In the genomic region with DNA sequence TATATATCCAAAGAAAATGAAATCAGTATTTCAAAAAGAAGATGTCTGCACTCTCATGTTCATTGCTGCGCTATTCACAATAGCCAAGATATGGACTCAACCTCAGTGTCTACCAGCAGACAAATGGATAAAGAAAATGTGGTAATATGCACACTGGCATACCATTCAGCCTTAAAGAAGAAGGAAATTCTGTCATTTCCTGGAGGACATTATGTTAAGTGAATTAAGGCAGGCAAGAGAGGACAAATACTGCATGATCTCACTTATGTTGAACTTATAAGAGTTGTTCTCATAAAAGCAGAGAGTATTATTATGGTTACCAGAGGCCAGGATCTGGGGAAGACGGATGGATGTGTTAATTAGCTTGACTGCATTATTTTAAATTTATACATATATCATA, we compare ENCODE assay signal across 5 cellular contexts.
"Had no signal": no experiment of that assay in that cellular context is flagged by ENCODE, and none has a peak within 500 bp of the region (broad histone marks: within the 10 kb centered on the region; RNA-seq: fewer than 3 reads in every experiment).

No MANE protein-coding gene starts in this region.

- H3K4me2 ChIP-seq: GM23338 had no signal

- DNase-seq: H9, HCEC 1CT, IMR-90 had no signal

- H3K4me1 Mint-ChIP-seq: H9 had no signal

- H3K4me3 ChIP-seq: GM23338, K562 had no signal

- H3K9me3 Mint-ChIP-seq: GM23338, H9 had no signal

- H3K4me3 Mint-ChIP-seq: GM23338, H9 had no signal

- H3K27ac Mint-ChIP-seq: GM23338, H9 had no signal

- H2AFZ ChIP-seq: GM23338 had no signal
